In the genomic region with DNA sequence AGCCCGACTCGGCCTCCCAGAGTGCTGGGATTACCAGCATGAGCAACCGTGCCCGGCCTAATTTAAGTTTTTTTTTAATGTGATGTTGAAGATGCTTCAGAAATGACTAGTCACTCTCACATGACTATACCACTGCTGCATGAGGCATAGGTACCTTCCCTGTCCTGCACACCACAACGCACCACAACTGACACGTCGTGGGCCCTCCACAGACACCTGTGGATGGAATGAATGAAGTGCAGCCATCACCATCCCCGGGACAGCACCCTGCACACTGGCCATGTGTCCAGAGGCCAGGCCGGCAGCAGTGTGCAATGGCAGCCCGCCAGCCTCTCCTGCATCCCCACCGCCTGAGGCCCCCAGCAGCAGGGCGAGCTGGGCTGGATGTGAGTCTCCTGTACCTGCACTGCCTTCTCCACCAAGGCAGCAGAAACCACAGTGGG, we compare ENCODE assay signal across 10 cellular contexts. TPM values are rescaled to one million over a fixed set of nuclear protein-coding genes. Genes with fewer than 3 reads are reported as not detected.
DNase-seq lines count a peak whose midpoint lies in the region; ATAC-seq and TF ChIP-seq lines count a peak whose summit lies in the region.
"Had no signal": no experiment of that assay in that cellular context is flagged by ENCODE, and none has a peak within 500 bp of the region (broad histone marks: within the 10 kb centered on the region; RNA-seq: fewer than 3 reads in every experiment).

No MANE protein-coding gene starts in this region.

- ATAC-seq in HG03175 (IDR thresholded peaks at IDR 0.05; ENCODE audit: unreplicated experiment): peak; percentile 76
- ATAC-seq: SK-N-SH treated with all-trans-retinoic acid at 6 μM for 48 hours had no signal

- DNase-seq in GM12865 (ENCODE audit: low read depth) (peak; percentile 88), GM20000 (ENCODE audit: low spot score) (peak; percentile 44), occipital lobe (lab: John Stamatoyannopoulos, UW) (no peak), coronary artery (ENCODE audit: low spot score) (no peak), G401 (ENCODE audit: low spot score) (no peak), COR-L47 (lab: John Stamatoyannopoulos, UW) (no peak)
- peak; percentile 35 for DNase-seq in activated naive CD4-positive, alpha-beta T cell treated with anti-CD3 and anti-CD28 coated beads, Interleukin-2, amount 10 ng/mL, durations not matched to agents 7 days and 5 days
- DNase-seq: KBM-7 had no signal

- CTCF ChIA-PET in activated naive CD4-positive, alpha-beta T cell treated with anti-CD3 and anti-CD28 coated beads, Interleukin-2, amount 10 ng/mL, durations not matched to agents 7 days and 5 days (lab: Charles Lee): interaction anchor here (1.3 to 1.4 kb wide), 2 partner anchors 16 to 17 kb away, joined by 4 read pairs; no protein-coding TSS in a partner anchor

- H3K9me3 Mint-ChIP-seq in activated naive CD4-positive, alpha-beta T cell treated with anti-CD3 and anti-CD28 coated beads, Interleukin-2, amount 10 ng/mL, durations not matched to agents 7 days and 5 days: no peaks in the 10 kb centered on the region

- H3K27ac ChIP-seq in coronary artery: no peak overlapping the region

- H3K4me1 Mint-ChIP-seq in activated naive CD4-positive, alpha-beta T cell treated with anti-CD3 and anti-CD28 coated beads, Interleukin-2, amount 10 ng/mL, durations not matched to agents 7 days and 5 days: peaks cover 38% of the 10 kb centered on the region

- H3K4me3 Mint-ChIP-seq in activated naive CD4-positive, alpha-beta T cell treated with anti-CD3 and anti-CD28 coated beads, Interleukin-2, amount 10 ng/mL, durations not matched to agents 7 days and 5 days: no peak overlapping the region

- H3K4me3 ChIP-seq in GM12865 (ENCODE audit: low read depth, low read length) (peak overlapping the region; percentile 74; the same call in 1 of the 2 replicates), coronary artery (no peak overlapping the region)

- in situ Hi-C loops in G401 (cut with HindIII; ENCODE audit: low sequenced_read_pairs): no loop called here

- no peak for TF ChIP-seq CTCF in GM12865 (IDR thresholded peaks at IDR 0.05; ENCODE audit: insufficient read depth, low read depth, low read length, missing control alignments)
- TF ChIP-seq CTCF in GM20000 (IDR thresholded peaks at IDR 0.05; ENCODE audit: extremely low read depth, missing control alignments): no peak
- TF ChIP-seq CTCF in coronary artery (IDR thresholded peaks at IDR 0.05): no peak

- H3K36me3 Mint-ChIP-seq in activated naive CD4-positive, alpha-beta T cell treated with anti-CD3 and anti-CD28 coated beads, Interleukin-2, amount 10 ng/mL, durations not matched to agents 7 days and 5 days: peaks cover 40% of the 10 kb centered on the region

- H3K27me3 Mint-ChIP-seq in activated naive CD4-positive, alpha-beta T cell treated with anti-CD3 and anti-CD28 coated beads, Interleukin-2, amount 10 ng/mL, durations not matched to agents 7 days and 5 days: no peaks in the 10 kb centered on the region

- no peak overlapping the region for H3K27ac Mint-ChIP-seq in activated naive CD4-positive, alpha-beta T cell treated with anti-CD3 and anti-CD28 coated beads, Interleukin-2, amount 10 ng/mL, durations not matched to agents 7 days and 5 days

RNA-seq across cellular contexts. Expression of gene VOPP1, which starts 55.1 kb away (rescaled TPM):
- total RNA-seq in occipital lobe: 108 TPM
- 27.7 and 38.2 TPM in 2 replicates for total RNA-seq in G401 (2014; rRNA removed; shearing (Covaris generic))

Comparison
In these comparisons a context has a peak if more than half of its experiments do, and no peak if none do; other contexts are left out.
1. DNase-seq: peak in GM12865 (single experiment), GM20000 (single experiment) and activated naive CD4-positive, alpha-beta T cell treated with anti-CD3 and anti-CD28 coated beads, Interleukin-2, amount 10 ng/mL, durations not matched to agents 7 days and 5 days (single experiment); none in occipital lobe (single experiment), coronary artery (single experiment), G401 (single experiment) and COR-L47 (single experiment).